ENCODE assay signal across 1 cellular context in the genomic region with DNA sequence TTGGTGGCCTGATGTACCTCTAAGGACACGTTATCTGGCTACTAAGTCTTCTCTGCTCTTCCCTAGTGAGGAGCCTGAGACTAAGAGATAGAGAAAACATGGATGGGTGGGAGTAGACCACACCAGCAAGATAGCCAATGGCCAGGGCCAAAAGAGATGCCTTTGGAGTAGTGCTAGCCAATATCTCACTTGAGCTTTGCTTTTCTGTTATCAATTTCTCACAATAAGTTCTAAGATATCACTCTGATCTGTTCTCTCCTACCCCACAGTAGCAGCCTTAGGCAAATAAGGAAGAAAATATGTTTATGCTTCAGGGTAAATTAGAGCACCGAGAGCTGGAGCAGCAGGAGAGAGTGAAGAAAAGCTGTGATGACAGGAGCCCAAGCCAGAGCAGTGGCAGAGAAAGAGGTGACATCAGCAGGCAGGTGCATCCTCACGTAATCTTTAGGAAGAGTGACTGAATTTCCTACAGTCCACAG.
TF ChIP-seq lines count a peak whose summit lies in the region.

No MANE protein-coding gene starts in this region.

TF ChIP-seq in K562, 482 proteins besides CTCF, POLR2A, EP300 and RAD21 (continued from another document and continues in another):
- TF ChIP-seq AFF4 (CRISPR knock-in tag; IDR thresholded peaks at IDR 0.05) (no peak), MXI1 (IDR thresholded peaks at IDR 0.05; ENCODE audit: low read depth, low read length) (no peak), MAFK (IDR thresholded peaks at IDR 0.05; ENCODE audit: low read length) (no peak), ESRRA (IDR thresholded peaks at IDR 0.05; ENCODE audit: borderline replicate concordance, low read depth) (no peak), CREBBP (IDR thresholded peaks at IDR 0.05; ENCODE audit: low read depth, low read length) (no peak), TCF7 (IDR thresholded peaks at IDR 0.05; ENCODE audit: borderline replicate concordance) (no peak), MYNN (IDR thresholded peaks at IDR 0.05) (no peak), MYNN (CRISPR knock-in tag; IDR thresholded peaks at IDR 0.05) (no peak), HNRNPH1 (optimal IDR thresholded peaks at IDR 0.05; ENCODE audit: low read depth, low read length) (no peak), ZNF324 (CRISPR knock-in tag; IDR thresholded peaks at IDR 0.05) (no peak), ZC3H11A (IDR thresholded peaks at IDR 0.05; ENCODE audit: low read depth, low read length) (no peak), BRF2 (IDR thresholded peaks at IDR 0.05; ENCODE audit: borderline replicate concordance, insufficient read depth, insufficient read length) (no peak), ELK1 (CRISPR knock-in tag; IDR thresholded peaks at IDR 0.05) (no peak), EP400 (IDR thresholded peaks at IDR 0.05) (0 out of 2 replicates have a peak, but pooled peaks have one; percentile 34), PML (IDR thresholded peaks at IDR 0.05; ENCODE audit: low read length) (peak; percentile 95), HMBOX1 (IDR thresholded peaks at IDR 0.05) (peak; percentile 72; the same call in 1 of the 2 replicates), NCOR1 (IDR thresholded peaks at IDR 0.05) (peak; percentile 95), NR2C1 (IDR thresholded peaks at IDR 0.05) (no peak), NR2C1 (tag; IDR thresholded peaks at IDR 0.05) (no peak), TAL1 (IDR thresholded peaks at IDR 0.05) (peak; percentile 96), MLLT1 (IDR thresholded peaks at IDR 0.05) (peak in 1 of 2 experiments; percentile 91; a peak in 2 of 4 replicates), ZNF655 (CRISPR knock-in tag; IDR thresholded peaks at IDR 0.05) (no peak), FOXJ3 (CRISPR knock-in tag; IDR thresholded peaks at IDR 0.05) (no peak), ZNF121 (CRISPR knock-in tag; conservative IDR thresholded peaks at IDR 0.05) (no peak), ZNF830 (CRISPR knock-in tag; IDR thresholded peaks at IDR 0.05) (no peak), NONO (IDR thresholded peaks at IDR 0.05; ENCODE audit: low read depth in 2 of 2, low read length in 1 of 2) (no peak; a peak in 1 of 4 replicates), NR2F6 (CRISPR knock-in tag; IDR thresholded peaks at IDR 0.05) (no peak), SETDB1 (IDR thresholded peaks at IDR 0.05; ENCODE audit: low read length) (no peak), RAD51 (IDR thresholded peaks at IDR 0.05; ENCODE audit: borderline replicate concordance, low read depth) (no peak), JUND (IDR thresholded peaks at IDR 0.05; ENCODE audit: borderline replicate concordance, low read depth, low read length) (peak; percentile 35; the same call in 1 of the 2 replicates), JUND (tag; IDR thresholded peaks at IDR 0.05; ENCODE audit: borderline replicate concordance, low read depth, low read length) (peak; percentile 70; the same call in 1 of the 3 replicates), SOX6 (IDR thresholded peaks at IDR 0.05) (peak; percentile 94), U2AF2 (optimal IDR thresholded peaks at IDR 0.05; ENCODE audit: low read depth, low read length) (no peak)
- TF ChIP-seq, protein P1, sequence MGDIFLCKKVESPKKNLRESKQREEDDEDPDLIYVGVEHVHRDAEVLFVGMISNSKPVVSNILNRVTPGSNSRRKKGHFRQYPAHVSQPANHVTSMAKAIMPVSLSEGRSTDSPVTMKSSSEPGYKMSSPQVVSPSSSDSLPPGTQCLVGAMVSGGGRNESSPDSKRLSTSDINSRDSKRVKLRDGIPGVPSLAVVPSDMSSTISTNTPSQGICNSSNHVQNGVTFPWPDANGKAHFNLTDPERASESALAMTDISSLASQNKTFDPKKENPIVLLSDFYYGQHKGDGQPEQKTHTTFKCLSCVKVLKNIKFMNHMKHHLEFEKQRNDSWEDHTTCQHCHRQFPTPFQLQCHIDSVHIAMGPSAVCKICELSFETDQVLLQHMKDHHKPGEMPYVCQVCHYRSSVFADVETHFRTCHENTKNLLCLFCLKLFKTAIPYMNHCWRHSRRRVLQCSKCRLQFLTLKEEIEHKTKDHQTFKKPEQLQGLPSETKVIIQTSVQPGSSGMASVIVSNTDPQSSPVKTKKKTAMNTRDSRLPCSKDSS (IDR thresholded peaks at IDR 0.05; ENCODE audit: low read depth, partially characterized antibody), result no peak
- TF ChIP-seq, protein P2, sequence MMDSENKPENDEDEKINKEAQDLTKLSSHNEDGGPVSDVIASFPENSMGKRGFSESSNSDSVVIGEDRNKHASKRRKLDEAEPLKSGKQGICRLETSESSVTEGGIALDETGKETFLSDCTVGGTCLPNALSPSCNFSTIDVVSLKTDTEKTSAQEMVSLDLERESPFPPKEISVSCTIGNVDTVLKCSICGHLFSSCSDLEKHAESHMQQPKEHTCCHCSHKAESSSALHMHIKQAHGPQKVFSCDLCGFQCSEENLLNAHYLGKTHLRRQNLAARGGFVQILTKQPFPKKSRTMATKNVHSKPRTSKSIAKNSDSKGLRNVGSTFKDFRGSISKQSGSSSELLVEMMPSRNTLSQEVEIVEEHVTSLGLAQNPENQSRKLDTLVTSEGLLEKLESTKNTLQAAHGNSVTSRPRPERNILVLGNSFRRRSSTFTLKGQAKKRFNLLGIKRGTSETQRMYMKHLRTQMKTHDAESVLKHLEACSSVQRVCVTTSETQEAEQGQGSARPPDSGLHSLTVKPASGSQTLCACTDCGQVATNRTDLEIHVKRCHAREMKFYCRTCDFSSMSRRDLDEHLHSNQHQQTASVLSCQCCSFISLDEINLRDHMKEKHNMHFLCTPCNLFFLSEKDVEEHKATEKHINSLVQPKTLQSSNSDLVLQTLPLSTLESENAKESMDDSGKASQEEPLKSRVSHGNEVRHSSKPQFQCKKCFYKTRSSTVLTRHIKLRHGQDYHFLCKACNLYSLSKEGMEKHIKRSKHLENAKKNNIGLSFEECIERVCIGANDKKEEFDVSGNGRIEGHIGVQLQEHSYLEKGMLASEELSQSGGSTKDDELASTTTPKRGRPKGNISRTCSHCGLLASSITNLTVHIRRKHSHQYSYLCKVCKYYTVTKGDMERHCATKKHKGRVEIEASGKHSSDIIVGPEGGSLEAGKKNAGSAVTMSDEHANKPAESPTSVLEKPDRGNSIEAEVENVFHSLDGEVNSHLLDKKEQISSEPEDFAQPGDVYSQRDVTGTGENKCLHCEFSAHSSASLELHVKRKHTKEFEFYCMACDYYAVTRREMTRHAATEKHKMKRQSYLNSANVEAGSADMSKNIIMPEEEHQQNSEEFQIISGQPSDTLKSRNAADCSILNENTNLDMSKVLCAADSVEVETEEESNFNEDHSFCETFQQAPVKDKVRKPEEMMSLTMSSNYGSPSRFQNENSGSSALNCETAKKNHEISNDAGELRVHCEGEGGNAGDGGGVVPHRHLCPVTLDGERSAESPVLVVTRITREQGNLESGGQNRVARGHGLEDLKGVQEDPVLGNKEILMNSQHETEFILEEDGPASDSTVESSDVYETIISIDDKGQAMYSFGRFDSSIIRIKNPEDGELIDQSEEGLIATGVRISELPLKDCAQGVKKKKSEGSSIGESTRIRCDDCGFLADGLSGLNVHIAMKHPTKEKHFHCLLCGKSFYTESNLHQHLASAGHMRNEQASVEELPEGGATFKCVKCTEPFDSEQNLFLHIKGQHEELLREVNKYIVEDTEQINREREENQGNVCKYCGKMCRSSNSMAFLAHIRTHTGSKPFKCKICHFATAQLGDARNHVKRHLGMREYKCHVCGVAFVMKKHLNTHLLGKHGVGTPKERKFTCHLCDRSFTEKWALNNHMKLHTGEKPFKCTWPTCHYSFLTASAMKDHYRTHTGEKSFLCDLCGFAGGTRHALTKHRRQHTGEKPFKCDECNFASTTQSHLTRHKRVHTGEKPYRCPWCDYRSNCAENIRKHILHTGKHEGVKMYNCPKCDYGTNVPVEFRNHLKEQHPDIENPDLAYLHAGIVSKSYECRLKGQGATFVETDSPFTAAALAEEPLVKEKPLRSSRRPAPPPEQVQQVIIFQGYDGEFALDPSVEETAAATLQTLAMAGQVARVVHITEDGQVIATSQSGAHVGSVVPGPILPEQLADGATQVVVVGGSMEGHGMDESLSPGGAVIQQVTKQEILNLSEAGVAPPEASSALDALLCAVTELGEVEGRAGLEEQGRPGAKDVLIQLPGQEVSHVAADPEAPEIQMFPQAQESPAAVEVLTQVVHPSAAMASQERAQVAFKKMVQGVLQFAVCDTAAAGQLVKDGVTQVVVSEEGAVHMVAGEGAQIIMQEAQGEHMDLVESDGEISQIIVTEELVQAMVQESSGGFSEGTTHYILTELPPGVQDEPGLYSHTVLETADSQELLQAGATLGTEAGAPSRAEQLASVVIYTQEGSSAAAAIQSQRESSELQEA (IDR thresholded peaks at IDR 0.05; ENCODE audit: low read depth), result no peak
- TF ChIP-seq, protein P3, sequence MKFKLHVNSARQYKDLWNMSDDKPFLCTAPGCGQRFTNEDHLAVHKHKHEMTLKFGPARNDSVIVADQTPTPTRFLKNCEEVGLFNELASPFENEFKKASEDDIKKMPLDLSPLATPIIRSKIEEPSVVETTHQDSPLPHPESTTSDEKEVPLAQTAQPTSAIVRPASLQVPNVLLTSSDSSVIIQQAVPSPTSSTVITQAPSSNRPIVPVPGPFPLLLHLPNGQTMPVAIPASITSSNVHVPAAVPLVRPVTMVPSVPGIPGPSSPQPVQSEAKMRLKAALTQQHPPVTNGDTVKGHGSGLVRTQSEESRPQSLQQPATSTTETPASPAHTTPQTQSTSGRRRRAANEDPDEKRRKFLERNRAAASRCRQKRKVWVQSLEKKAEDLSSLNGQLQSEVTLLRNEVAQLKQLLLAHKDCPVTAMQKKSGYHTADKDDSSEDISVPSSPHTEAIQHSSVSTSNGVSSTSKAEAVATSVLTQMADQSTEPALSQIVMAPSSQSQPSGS (CRISPR knock-in tag; IDR thresholded peaks at IDR 0.05), result no peak
